In genomic region chr4:7717946-7718490, GRCh38 we compare ENCODE assay signal across 18 cellular contexts.
"Had no signal": no experiment of that assay in that cellular context is flagged by ENCODE, and none has a peak within 500 bp of the region (broad histone marks: within the 10 kb centered on the region; RNA-seq: fewer than 3 reads in every experiment).

No MANE protein-coding gene starts in this region.

- H3K9ac ChIP-seq: parathyroid adenoma had no signal

- H3K9me3 ChIP-seq: thyroid gland, vagina had no signal

- DNase-seq: dermis blood vessel endothelial cell; effector memory CD8-positive, alpha-beta T cell; head of caudate nucleus; natural killer cell; sigmoid colon; stimulated activated CD4-positive, alpha-beta T cell treated with anti-CD3 and anti-CD28 coated beads, Interleukin-2, amount 100 ng/mL, for 24 hours; stimulated activated CD4-positive, alpha-beta T cell treated with anti-CD3 and anti-CD28 coated beads, Interleukin-4, amount 100 ng/mL, for 24 hours; stimulated activated naive CD4-positive, alpha-beta T cell treated with Interleukin-2 at 50 U/mL for 16 hours; stomach; thyroid gland; trophoblast cell had no signal

- H3K36me3 Mint-ChIP-seq: memory B cell; natural killer cell; stimulated activated effector memory CD8-positive, alpha-beta T cell treated with anti-CD3 and anti-CD28 coated beads, Interleukin-12 subunit alpha, Interleukin-12 subunit beta, amount 100 ng/mL, for 72 hours had no signal

- ATAC-seq: effector memory CD8-positive, alpha-beta T cell; stimulated activated effector memory CD8-positive, alpha-beta T cell treated with anti-CD3 and anti-CD28 coated beads, Interleukin-12 subunit alpha, Interleukin-12 subunit beta, amount 100 ng/mL, for 72 hours had no signal

- H3K4me3 ChIP-seq: coronary artery, lung, sigmoid colon, stomach, thyroid gland, vagina had no signal

- H3K27me3 ChIP-seq: sigmoid colon, thyroid gland, vagina had no signal

- H3K27ac ChIP-seq: coronary artery, parathyroid adenoma, sigmoid colon, stomach, thyroid gland, vagina had no signal

- H3K36me3 ChIP-seq: sigmoid colon, thyroid gland, vagina had no signal

- H3K9me3 Mint-ChIP-seq: effector memory CD8-positive, alpha-beta T cell; natural killer cell; stimulated activated effector memory CD8-positive, alpha-beta T cell treated with anti-CD3 and anti-CD28 coated beads, Interleukin-12 subunit alpha, Interleukin-12 subunit beta, amount 100 ng/mL, for 72 hours had no signal

- H3K4me3 Mint-ChIP-seq: effector memory CD8-positive, alpha-beta T cell; memory B cell; natural killer cell; stimulated activated effector memory CD8-positive, alpha-beta T cell treated with anti-CD3 and anti-CD28 coated beads, Interleukin-12 subunit alpha, Interleukin-12 subunit beta, amount 100 ng/mL, for 72 hours had no signal

- H3K4me1 Mint-ChIP-seq: memory B cell; stimulated activated effector memory CD8-positive, alpha-beta T cell treated with anti-CD3 and anti-CD28 coated beads, Interleukin-12 subunit alpha, Interleukin-12 subunit beta, amount 100 ng/mL, for 72 hours had no signal

- H3K4me1 ChIP-seq: parathyroid adenoma, thyroid gland, vagina had no signal

- H3K27ac Mint-ChIP-seq: memory B cell; progenitor cell of endocrine pancreas; stimulated activated effector memory CD8-positive, alpha-beta T cell treated with anti-CD3 and anti-CD28 coated beads, Interleukin-12 subunit alpha, Interleukin-12 subunit beta, amount 100 ng/mL, for 72 hours had no signal
